ENCODE assay signal across 18 cellular contexts in genomic region chr1:26728645-26729044, GRCh38. TPM values are rescaled to one million over a fixed set of nuclear protein-coding genes. Genes with fewer than 3 reads are reported as not detected.
DNase-seq lines count a peak whose midpoint lies in the region; ATAC-seq and TF ChIP-seq lines count a peak whose summit lies in the region.
"Had no signal": no experiment of that assay in that cellular context is flagged by ENCODE, and none has a peak within 500 bp of the region (broad histone marks: within the 10 kb centered on the region; RNA-seq: fewer than 3 reads in every experiment).

No MANE protein-coding gene starts in this region.

- H3K4me1 Mint-ChIP-seq in activated naive CD4-positive, alpha-beta T cell treated with anti-CD3 and anti-CD28 coated beads, Interleukin-2, amount 50 U/mL, for 24 hours = peaks cover 98% of the 10 kb centered on the region
- H3K4me1 Mint-ChIP-seq in stimulated activated effector memory CD8-positive, alpha-beta T cell treated with anti-CD3 and anti-CD28 coated beads, Interleukin-12 subunit alpha, Interleukin-12 subunit beta, amount 100 ng/mL, for 72 hours = peaks cover 81% of the 10 kb centered on the region

- H3K4me3 Mint-ChIP-seq in activated naive CD4-positive, alpha-beta T cell treated with anti-CD3 and anti-CD28 coated beads, Interleukin-2, amount 50 U/mL, for 24 hours = peak overlapping the region; percentile 52
- H3K4me3 Mint-ChIP-seq in stimulated activated effector memory CD8-positive, alpha-beta T cell treated with anti-CD3 and anti-CD28 coated beads, Interleukin-12 subunit alpha, Interleukin-12 subunit beta, amount 100 ng/mL, for 72 hours = no peak overlapping the region

- no peaks in the 10 kb centered on the region for H3K27me3 ChIP-seq in PC-9 (ENCODE audit: insufficient read depth, low read depth)
- H3K27me3 ChIP-seq: esophagus squamous epithelium, tibial artery had no signal

- CTCF ChIA-PET in PC-9 (lab: Charles Lee) = interaction anchor here (0.5 to 1.0 kb wide), 2 partner anchors 30 to 37 kb away, joined by 4 to 6 read pairs; no protein-coding TSS in a partner anchor

- no peaks in the 10 kb centered on the region for H4K20me1 ChIP-seq in PC-9 (ENCODE audit: insufficient read depth)

- no peaks in the 10 kb centered on the region for H3K9me3 ChIP-seq in PC-9 (ENCODE audit: insufficient read depth, low read depth)
- H3K9me3 ChIP-seq: esophagus squamous epithelium, tibial artery had no signal

- no peak overlapping the region for H2AFZ ChIP-seq in PC-9

- peaks cover 9% of the 10 kb centered on the region for H3K36me3 ChIP-seq in PC-9 (ENCODE audit: low read depth)

- no peaks in the 10 kb centered on the region for H3K9me3 Mint-ChIP-seq in activated naive CD4-positive, alpha-beta T cell treated with anti-CD3 and anti-CD28 coated beads, Interleukin-2, amount 50 U/mL, for 24 hours
- H3K9me3 Mint-ChIP-seq in stimulated activated effector memory CD8-positive, alpha-beta T cell treated with anti-CD3 and anti-CD28 coated beads, Interleukin-12 subunit alpha, Interleukin-12 subunit beta, amount 100 ng/mL, for 72 hours = no peaks in the 10 kb centered on the region
- H3K9me3 Mint-ChIP-seq: activated T-helper 2 cell treated with anti-CD3 and anti-CD28 coated beads, Interferon-gamma antibody, Interleukin-2, Interleukin-4, amounts not matched to agents 10 μg/mL and 5 μg/mL and 100 μg/mL, durations not matched to agents 14 hours and 24 hours and 36 hours had no signal

- H3K4me2 ChIP-seq in PC-9 = peak overlapping the region; percentile 79

- no peak for ATAC-seq in stimulated activated effector memory CD8-positive, alpha-beta T cell treated with anti-CD3 and anti-CD28 coated beads, Interleukin-12 subunit alpha, Interleukin-12 subunit beta, amount 100 ng/mL, for 72 hours
- ATAC-seq: left colon had no signal

- H3F3A ChIP-seq in PC-9 (ENCODE audit: insufficient read depth, low read depth) = peaks cover 50% of the 10 kb centered on the region

- no peaks in the 10 kb centered on the region for H3K9me2 ChIP-seq in PC-9 (ENCODE audit: insufficient read depth)

- no TSS peak for BruUV-seq in PC-9 (replicated peaks; lab: Mats Ljungman, UMichigan)

- H3K36me3 Mint-ChIP-seq in activated naive CD4-positive, alpha-beta T cell treated with anti-CD3 and anti-CD28 coated beads, Interleukin-2, amount 50 U/mL, for 24 hours = peaks cover 18% of the 10 kb centered on the region
- peaks cover 57% of the 10 kb centered on the region for H3K36me3 Mint-ChIP-seq in stimulated activated effector memory CD8-positive, alpha-beta T cell treated with anti-CD3 and anti-CD28 coated beads, Interleukin-12 subunit alpha, Interleukin-12 subunit beta, amount 100 ng/mL, for 72 hours

- H3K4me1 ChIP-seq in PC-9 (replicated peaks; ENCODE audit: insufficient read depth) = peaks cover 82% of the 10 kb centered on the region

- peaks cover 80% of the 10 kb centered on the region for H3K79me2 ChIP-seq in PC-9 (ENCODE audit: low read depth)

- H3K4me3 ChIP-seq in PC-9 (peak overlapping the region; percentile 29; the same call in 1 of the 2 replicates), epithelial cell of esophagus (ENCODE audit: low read length) (no peak overlapping the region)
- H3K4me3 ChIP-seq: esophagus squamous epithelium, tibial artery had no signal

- no peak for DNase-seq in activated naive CD4-positive, alpha-beta T cell treated with Interleukin-2 at 50 U/mL for 16 hours
- peak; percentile 26 to 82 for DNase-seq in PC-9
- DNase-seq in epithelial cell of esophagus (ENCODE audit: low read depth) = peak; percentile 59
- DNase-seq in stimulated activated effector memory CD8-positive, alpha-beta T cell treated with anti-CD3 and anti-CD28 coated beads, Interleukin-12 subunit alpha, Interleukin-12 subunit beta, amount 100 ng/mL, for 72 hours (ENCODE audit: low spot score in 2 of 2) = no peak
- no peak for DNase-seq in NK-92 treated with Interleukin-12 subunit alpha and Interleukin-12 subunit beta, amount 100 ng/mL, for 24 hours (lab: John Stamatoyannopoulos, UW)
- no peak for DNase-seq in CD1c-positive myeloid dendritic cell (ENCODE audit: extremely low spot score)
- no peak for DNase-seq in A172 (ENCODE audit: low spot score)
- DNase-seq: activated CD4-positive, alpha-beta T cell treated with anti-CD3 and anti-CD28 coated beads, Interleukin-2, amount 50 U/mL, for 4 hours; amniotic stem cell; central memory CD4-positive, alpha-beta T cell; esophagus squamous epithelium; KBM-7; left colon; NCI-H1930; retina; tibial artery had no signal

- TF ChIP-seq CTCF in PC-9 (conservative IDR thresholded peaks at IDR 0.05) = no peak
- TF ChIP-seq CTCF in epithelial cell of esophagus (IDR thresholded peaks at IDR 0.05; ENCODE audit: insufficient read depth, low read depth, low read length, missing control alignments) = no peak

- H3K27ac ChIP-seq in PC-9 = peak overlapping the region; percentile 61
- H3K27ac ChIP-seq: tibial artery had no signal

- POLR2A ChIA-PET in PC-9 (lab: Charles Lee; ENCODE audit: unreplicated experiment) = interaction anchor here (0.7 kb wide), 1 partner anchor 139 kb away, joined by 6 read pairs; no protein-coding TSS in a partner anchor

- no peaks in the 10 kb centered on the region for H3K27me3 Mint-ChIP-seq in activated naive CD4-positive, alpha-beta T cell treated with anti-CD3 and anti-CD28 coated beads, Interleukin-2, amount 50 U/mL, for 24 hours

- intact Hi-C loops in PC-9 (cut with micrococcal nuclease; ENCODE audit: unreplicated experiment) = loop anchor here (2.0 kb wide), 1 partner anchor 22 kb away; no protein-coding TSS in a partner anchor

- H3K27ac Mint-ChIP-seq in activated naive CD4-positive, alpha-beta T cell treated with anti-CD3 and anti-CD28 coated beads, Interleukin-2, amount 50 U/mL, for 24 hours = peak overlapping the region; percentile 86
- H3K27ac Mint-ChIP-seq in stimulated activated effector memory CD8-positive, alpha-beta T cell treated with anti-CD3 and anti-CD28 coated beads, Interleukin-12 subunit alpha, Interleukin-12 subunit beta, amount 100 ng/mL, for 72 hours = peak overlapping the region; percentile 76

RNA-seq across cellular contexts. Expression of gene ARID1A, which starts 32.8 kb away (rescaled TPM):
- 44.8 and 60.5 TPM in 2 replicates for total RNA-seq in PC-9 (2021)
- 8.3 and 9.8 TPM in 2 replicates for total RNA-seq in A172 (2014; rRNA removed; shearing (Covaris generic))

RNA-seq across cellular contexts. Expression of gene PIGV, which starts 59.1 kb away (rescaled TPM):
- total RNA-seq in PC-9 (2021) = 30.8 and 31.9 TPM in 2 replicates
- 8.0 and 8.9 TPM in 2 replicates for total RNA-seq in A172 (2014; rRNA removed; shearing (Covaris generic))

Comparison
In these comparisons a context has a peak if more than half of its experiments do, and no peak if none do; other contexts are left out.
1. DNase-seq: peak in PC-9 (2 of 2) and epithelial cell of esophagus (single experiment); none in activated naive CD4-positive, alpha-beta T cell treated with Interleukin-2 at 50 U/mL for 16 hours (single experiment), stimulated activated effector memory CD8-positive, alpha-beta T cell treated with anti-CD3 and anti-CD28 coated beads, Interleukin-12 subunit alpha, Interleukin-12 subunit beta, amount 100 ng/mL, for 72 hours (0 of 2), NK-92 treated with Interleukin-12 subunit alpha and Interleukin-12 subunit beta, amount 100 ng/mL, for 24 hours (single experiment), CD1c-positive myeloid dendritic cell (single experiment) and A172 (single experiment).